Comparison of ENCODE assay signal across 1 cellular context in genomic region chr17:48442819-48443218, GRCh38.
TF ChIP-seq lines count a peak whose summit lies in the region.

No MANE protein-coding gene starts in this region.

TF ChIP-seq in HEK293, 187 proteins besides CTCF, POLR2A, EP300 and RAD21 (continued from another document):
- TF ChIP-seq ZBTB49 (tag by site-specific recombination; IDR thresholded peaks at IDR 0.05; ENCODE audit: low read depth) (no peak), OSR2 (tag by site-specific recombination; IDR thresholded peaks at IDR 0.05) (no peak), ZNF677 (tag by site-specific recombination; IDR thresholded peaks at IDR 0.05) (no peak), ZNF623 (tag by site-specific recombination; IDR thresholded peaks at IDR 0.05) (no peak), ZNF561 (tag by site-specific recombination; IDR thresholded peaks at IDR 0.05; ENCODE audit: borderline replicate concordance) (no peak), SETDB1 (IDR thresholded peaks at IDR 0.05; ENCODE audit: insufficient read length, low read length) (no peak), ZSCAN18 (tag by site-specific recombination; IDR thresholded peaks at IDR 0.05) (no peak), EGR2 (tag by site-specific recombination; IDR thresholded peaks at IDR 0.05; ENCODE audit: low read depth) (peak; percentile 55), ZNF341 (tag by site-specific recombination; IDR thresholded peaks at IDR 0.05; ENCODE audit: low read depth) (no peak), YY1 (tag by site-specific recombination; IDR thresholded peaks at IDR 0.05) (no peak), ZNF670 (tag by site-specific recombination; IDR thresholded peaks at IDR 0.05; ENCODE audit: low read depth) (no peak), ZNF112 (tag by site-specific recombination; IDR thresholded peaks at IDR 0.05) (no peak), ZFHX2 (tag by site-specific recombination; conservative IDR thresholded peaks at IDR 0.05) (peak; percentile 74), PRDM6 (tag by site-specific recombination; IDR thresholded peaks at IDR 0.05) (no peak), ZXDB (tag by site-specific recombination; IDR thresholded peaks at IDR 0.05) (no peak), RBAK (tag by site-specific recombination; IDR thresholded peaks at IDR 0.05) (no peak), ATF2 (tag by site-specific recombination; IDR thresholded peaks at IDR 0.05; ENCODE audit: low read depth) (0 out of 2 replicates have a peak, but pooled peaks have one; percentile 33), ZFP3 (tag by site-specific recombination; IDR thresholded peaks at IDR 0.05; ENCODE audit: low read depth) (peak; percentile 76), ZNF175 (tag by site-specific recombination; IDR thresholded peaks at IDR 0.05) (no peak), ZBTB10 (tag by site-specific recombination; IDR thresholded peaks at IDR 0.05) (no peak), HOXC10 (CRISPR knock-in tag; IDR thresholded peaks at IDR 0.05) (no peak), ZNF548 (tag by site-specific recombination; IDR thresholded peaks at IDR 0.05) (no peak), ZNF791 (tag by site-specific recombination; IDR thresholded peaks at IDR 0.05) (no peak), SP7 (tag by site-specific recombination; IDR thresholded peaks at IDR 0.05) (0 out of 2 replicates have a peak, but pooled peaks have one; percentile 25), ZNF335 (tag by site-specific recombination; conservative IDR thresholded peaks at IDR 0.05) (no peak), ZNF704 (tag by site-specific recombination; IDR thresholded peaks at IDR 0.05) (no peak), ZBTB1 (tag by site-specific recombination; IDR thresholded peaks at IDR 0.05) (no peak), ZNF184 (tag by site-specific recombination; IDR thresholded peaks at IDR 0.05) (no peak)
TF ChIP-seq in HEK293: peak in this region for 5.
